ENCODE assay signal across 24 cellular contexts in the genomic region with DNA sequence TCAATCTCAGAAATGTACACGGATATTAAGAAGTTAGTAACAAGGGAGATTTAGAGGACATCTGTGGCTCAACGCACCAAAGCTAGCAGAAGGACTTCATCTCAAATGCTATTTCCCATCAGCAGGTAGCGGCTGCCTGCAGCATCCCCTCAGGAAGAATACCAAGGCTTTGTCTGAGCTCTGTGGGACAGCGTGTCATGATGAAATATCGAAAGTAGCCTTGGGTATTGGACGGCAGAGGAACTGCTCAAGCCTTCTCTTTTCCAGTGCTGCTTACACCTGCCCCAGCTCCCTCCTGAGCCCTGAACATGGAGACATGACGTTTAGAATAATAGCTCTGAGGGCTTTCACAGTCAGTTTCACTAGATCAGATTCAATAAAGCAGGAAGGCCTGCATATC.
"Had no signal": no experiment of that assay in that cellular context is flagged by ENCODE, and none has a peak within 500 bp of the region (broad histone marks: within the 10 kb centered on the region; RNA-seq: fewer than 3 reads in every experiment).

No MANE protein-coding gene starts in this region.

- H3K4me2 ChIP-seq: KMS-11 had no signal

- H3K4me1 ChIP-seq: colonic mucosa had no signal

- ATAC-seq: activated naive CD4-positive, alpha-beta T cell treated with anti-CD3 and anti-CD28 coated beads, Interleukin-2, amount 50 U/mL, for 72 hours; activated T-cell treated with anti-CD3 and anti-CD28 coated beads, Interleukin-2, amount 50 U/mL, for 4 hours had no signal

- H3K27me3 ChIP-seq: brain microvascular endothelial cell, colonic mucosa, MG63 had no signal

- H3K9ac ChIP-seq: KMS-11 had no signal

- DNase-seq: activated B cell treated with CpG ODN at 0.5 μM for 24 hours; activated CD4-positive, alpha-beta memory T cell treated with anti-CD3 and anti-CD28 coated beads for 36 hours; activated CD4-positive, alpha-beta T cell treated with anti-CD3 and anti-CD28 coated beads, Interleukin-2, amount 10 ng/mL, durations not matched to agents 7 days and 5 days; activated CD8-positive, alpha-beta memory T cell treated with anti-CD3 and anti-CD28 coated beads for 24 hours; activated effector memory CD4-positive, alpha-beta T cell treated with anti-CD3 and anti-CD28 coated beads, Interleukin-2, amount 50 U/mL, for 16 hours; activated naive CD4-positive, alpha-beta T cell treated with Interleukin-2 at 50 U/mL for 16 hours; activated T-cell treated with anti-CD3 and anti-CD28 coated beads, Interleukin-2, amount 50 U/mL, for 4 hours; brain microvascular endothelial cell; cerebellar nuclear complex; colonic mucosa; MG63; MV-4-11; NCI-H1092 treated with DMSO at 0.1 percent for 48 hours; NCI-H1436; NCI-H1694 treated with DMSO at 0.1 percent for 48 hours; NCI-H2029 treated with DMSO at 0.1 percent for 48 hours; NCI-H510A treated with DMSO at 0.1 percent for 48 hours; NCI-H69; NK-92 treated with Interleukin-12 subunit alpha and Interleukin-12 subunit beta, amount 100 ng/mL, for 24 hours; SHP77; SW 1271 had no signal

- H3K27ac ChIP-seq: brain microvascular endothelial cell, colonic mucosa, KMS-11 had no signal

- FAIRE-seq: RCC 7860 had no signal

- H3K9me3 ChIP-seq: colonic mucosa, MG63 had no signal

- H3K4me3 ChIP-seq: colonic mucosa, MG63 had no signal

- H3K36me3 ChIP-seq: brain microvascular endothelial cell, colonic mucosa, MG63 had no signal
